In genomic region chr21:18499761-18500376, GRCh38 we compare ENCODE assay signal across 8 cellular contexts.
DNase-seq lines count a peak whose midpoint lies in the region; ATAC-seq and TF ChIP-seq lines count a peak whose summit lies in the region.

No MANE protein-coding gene starts in this region.

- TF ChIP-seq CTCF in BE2C (IDR thresholded peaks at IDR 0.05; ENCODE audit: low read depth, low read length) = peak; percentile 80
- peak; percentile 71 for TF ChIP-seq CTCF in GM13977 (IDR thresholded peaks at IDR 0.05; ENCODE audit: extremely low read depth, insufficient read depth, missing control alignments)
- TF ChIP-seq CTCF in astrocyte of the spinal cord (IDR thresholded peaks at IDR 0.05; ENCODE audit: low read depth, low read length) = peak; percentile 73
- TF ChIP-seq CTCF in tibial artery (IDR thresholded peaks at IDR 0.05) = peak; percentile 49 to 53

- H3K4me1 ChIP-seq in BE2C (no peaks in the 10 kb centered on the region), tibial artery (no peaks in the 10 kb centered on the region)

- intact Hi-C loops in left colon (cut with DNase I, micrococcal nuclease) = no loop called here
- intact Hi-C loops in tibial artery (cut with DNase I; ENCODE audit: low total_unique reads) = no loop called here

- H3K27ac ChIP-seq in tibial artery = no peak overlapping the region

- H3K36me3 ChIP-seq in BE2C = no peaks in the 10 kb centered on the region
- no peaks in the 10 kb centered on the region for H3K36me3 ChIP-seq in tibial artery

- no peaks in the 10 kb centered on the region for H3K27me3 ChIP-seq in BE2C
- H3K27me3 ChIP-seq in tibial artery = no peaks in the 10 kb centered on the region

- ATAC-seq in left colon = no peak
- no peak for ATAC-seq in GM21515 (IDR thresholded peaks at IDR 0.05; ENCODE audit: unreplicated experiment)
- ATAC-seq in HG02610 (IDR thresholded peaks at IDR 0.05; ENCODE audit: unreplicated experiment) = no peak

- in situ Hi-C loops in GM13977 (cut with MboI; ENCODE audit: low pct_unique_long_range_greater_than_20kb, low sequenced_read_pairs, unreplicated experiment) (no loop called here), astrocyte of the spinal cord (cut with HindIII; ENCODE audit: low sequenced_read_pairs) (no loop called here)

- H3K4me3 ChIP-seq in BE2C (ENCODE audit: low read depth, low read length) = no peak overlapping the region
- no peak overlapping the region for H3K4me3 ChIP-seq in astrocyte of the spinal cord (ENCODE audit: low read depth, low read length)
- no peak overlapping the region for H3K4me3 ChIP-seq in tibial artery

- DNase-seq in BE2C (peak; percentile 75), GM13977 (ENCODE audit: low spot score) (no peak), NCI-H774 (lab: John Stamatoyannopoulos, UW) (peak; percentile 38), astrocyte of the spinal cord (ENCODE audit: low read depth, low spot score) (peak; percentile 65), left colon (peak; percentile 28 to 60), tibial artery (peak in 1 of 2 donors; percentile 21)

- no peaks in the 10 kb centered on the region; the same call in 1 of the 2 replicates for H3K9me3 ChIP-seq in BE2C
- peaks cover 0 to 4% (median 0%) of the 10 kb centered on the region in 3 donors for H3K9me3 ChIP-seq in tibial artery
